11 cellular contexts compared by ENCODE assay signal in the genomic region with DNA sequence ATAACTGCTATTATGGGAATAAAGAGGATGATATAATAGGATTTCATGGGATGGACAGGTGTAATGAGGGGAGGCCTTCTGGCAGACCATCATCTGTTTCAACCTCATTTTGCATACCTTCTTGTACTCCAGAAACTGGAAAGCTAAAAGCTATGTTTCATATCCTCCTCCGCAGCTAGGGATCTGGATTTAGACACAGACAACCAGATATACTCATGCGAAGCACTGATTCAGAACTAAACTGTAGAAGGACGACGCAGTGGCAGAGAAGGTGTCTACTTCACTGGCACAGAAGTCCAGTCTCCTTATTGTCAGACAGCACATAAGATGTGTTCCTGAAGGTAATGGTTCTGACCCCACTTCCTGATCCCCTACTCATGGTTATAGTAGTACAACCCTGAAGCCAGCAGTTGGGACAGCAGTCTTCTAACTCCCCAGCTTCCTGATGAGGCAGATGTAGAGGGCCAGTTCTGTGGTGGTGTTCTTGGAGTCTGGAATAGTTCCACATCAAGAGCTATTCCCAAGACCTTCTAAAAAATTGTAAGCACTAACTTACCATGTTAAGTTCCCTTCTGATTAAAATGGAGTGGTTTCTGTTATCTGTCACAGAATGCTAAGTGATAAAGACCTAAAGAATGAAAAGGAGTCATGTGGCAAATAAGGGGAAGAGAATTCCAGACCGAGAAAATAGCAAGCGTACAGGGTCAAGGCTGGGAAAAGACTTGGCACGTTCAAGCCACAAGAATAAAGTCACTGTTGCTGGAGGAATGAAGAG.
DNase-seq lines count a peak whose midpoint lies in the region; ATAC-seq and TF ChIP-seq lines count a peak whose summit lies in the region.
"Had no signal": no experiment of that assay in that cellular context is flagged by ENCODE, and none has a peak within 500 bp of the region (broad histone marks: within the 10 kb centered on the region; RNA-seq: fewer than 3 reads in every experiment).

No MANE protein-coding gene starts in this region.

- no peak overlapping the region for H3K9ac ChIP-seq in Loucy (ENCODE audit: low read depth, low read length, poor library complexity, severe bottlenecking)

- H3K9me3 ChIP-seq in Loucy (ENCODE audit: insufficient read depth, low read depth, low read length), result no peaks in the 10 kb centered on the region
- no peaks in the 10 kb centered on the region for H3K9me3 ChIP-seq in CD8-positive, alpha-beta T cell (ENCODE audit: low read length)

- H3K27ac ChIP-seq in CD8-positive, alpha-beta T cell (ENCODE audit: low read depth, low read length), result no peak overlapping the region

- no peaks in the 10 kb centered on the region for H3K36me3 ChIP-seq in Loucy (ENCODE audit: insufficient read depth, low read length)
- H3K36me3 ChIP-seq in CD8-positive, alpha-beta T cell (ENCODE audit: insufficient read depth, low read length), result no peaks in the 10 kb centered on the region

- ATAC-seq in GM18868 (IDR thresholded peaks at IDR 0.05; ENCODE audit: unreplicated experiment), result peak; percentile 57
- peak; percentile 64 for ATAC-seq in HG02610 (IDR thresholded peaks at IDR 0.05; ENCODE audit: unreplicated experiment)
- no peak for ATAC-seq in CD8-positive, alpha-beta T cell
- ATAC-seq: stimulated activated naive B cell treated with anti-CD40 and anti-IgM and Interleukin-4, amounts not matched to agents 10 μg/mL and 1 μg/mL and 100 μg/mL, for 72 hours had no signal

- no peaks in the 10 kb centered on the region for H3K36me3 Mint-ChIP-seq in CD8-positive, alpha-beta T cell
- H3K36me3 Mint-ChIP-seq: stimulated activated naive B cell treated with anti-CD40 and anti-IgM and Interleukin-4, amounts not matched to agents 10 μg/mL and 1 μg/mL and 100 μg/mL, for 72 hours had no signal

- H3F3A ChIP-seq in Loucy (ENCODE audit: low read depth), result no peaks in the 10 kb centered on the region

- no peak overlapping the region for H3K4me2 ChIP-seq in Loucy (ENCODE audit: low read depth, low read length, poor library complexity, severe bottlenecking)

- H3K4me1 Mint-ChIP-seq in CD8-positive, alpha-beta T cell (ENCODE audit: low read depth), result no peaks in the 10 kb centered on the region
- H3K4me1 Mint-ChIP-seq: stimulated activated naive B cell treated with anti-CD40 and anti-IgM and Interleukin-4, amounts not matched to agents 10 μg/mL and 1 μg/mL and 100 μg/mL, for 72 hours had no signal

- H3K27me3 ChIP-seq in Loucy (ENCODE audit: insufficient read depth, low read length, poor library complexity, severe bottlenecking), result no peaks in the 10 kb centered on the region
- H3K27me3 ChIP-seq in CD8-positive, alpha-beta T cell (ENCODE audit: insufficient read depth, low read length), result no peaks in the 10 kb centered on the region

- peaks cover 5% of the 10 kb centered on the region for H3K9me3 Mint-ChIP-seq in CD8-positive, alpha-beta T cell

- DNase-seq in kidney tubule cell (ENCODE audit: low spot score) (peak; percentile 19), DMS 273 treated with DMSO at 0.1 percent for 48 hours (lab: John Stamatoyannopoulos, UW) (no peak), iPS-NIHi7 (ENCODE audit: extremely low spot score) (no peak), GM03348 (ENCODE audit: low spot score) (no peak)
- DNase-seq in CD8-positive, alpha-beta T cell, result no peak
- DNase-seq: activated CD8-positive, alpha-beta memory T cell treated with anti-CD3 and anti-CD28 coated beads, Interleukin-2, amount 50 U/mL, for 48 hours; NCI-H510A; stimulated activated naive B cell treated with anti-CD40 and anti-IgM and Interleukin-4, amounts not matched to agents 10 μg/mL and 1 μg/mL and 100 μg/mL, for 72 hours had no signal

- intact Hi-C loops in CD8-positive, alpha-beta T cell (cut with DNase I, micrococcal nuclease), result no loop called here

- H3K27ac Mint-ChIP-seq in CD8-positive, alpha-beta T cell, result no peak overlapping the region
- H3K27ac Mint-ChIP-seq: stimulated activated naive B cell treated with anti-CD40 and anti-IgM and Interleukin-4, amounts not matched to agents 10 μg/mL and 1 μg/mL and 100 μg/mL, for 72 hours had no signal

- no peak overlapping the region for H3K4me3 ChIP-seq in Loucy (ENCODE audit: low read length, poor library complexity, severe bottlenecking)
- no peak overlapping the region for H3K4me3 ChIP-seq in CD8-positive, alpha-beta T cell (ENCODE audit: low read depth, low read length)

- TF ChIP-seq CTCF in Loucy (conservative IDR thresholded peaks at IDR 0.05; ENCODE audit: low read length), result no peak
- TF ChIP-seq CTCF in CD8-positive, alpha-beta T cell (IDR thresholded peaks at IDR 0.05), result no peak

- H2AFZ ChIP-seq in Loucy (ENCODE audit: low read length), result 0 out of 2 replicates have a peak overlapping the region, but pooled peaks have one; percentile 37

- CTCF ChIA-PET in CD8-positive, alpha-beta T cell (lab: Charles Lee), result no interaction called here

- POLR2A ChIA-PET in CD8-positive, alpha-beta T cell (lab: Charles Lee), result no interaction called here

- H3K27me3 Mint-ChIP-seq in CD8-positive, alpha-beta T cell (ENCODE audit: low read depth), result no peaks in the 10 kb centered on the region
- H3K27me3 Mint-ChIP-seq: stimulated activated naive B cell treated with anti-CD40 and anti-IgM and Interleukin-4, amounts not matched to agents 10 μg/mL and 1 μg/mL and 100 μg/mL, for 72 hours had no signal

- no peaks in the 10 kb centered on the region for H4K20me1 ChIP-seq in Loucy (ENCODE audit: insufficient read depth, low read length, poor library complexity, severe bottlenecking)

- H3K4me1 ChIP-seq in Loucy (ENCODE audit: insufficient read depth, low read length, poor library complexity, severe bottlenecking), result peaks cover 32% of the 10 kb centered on the region
- H3K4me1 ChIP-seq in CD8-positive, alpha-beta T cell (ENCODE audit: insufficient read depth, low read length), result no peaks in the 10 kb centered on the region

- H3K79me2 ChIP-seq in Loucy (ENCODE audit: insufficient read depth, low read length), result no peaks in the 10 kb centered on the region

- H3K9me2 ChIP-seq in Loucy (replicated peaks; ENCODE audit: low read depth, low read length), result no peaks in the 10 kb centered on the region

- no peak overlapping the region for H3K4me3 Mint-ChIP-seq in CD8-positive, alpha-beta T cell
- H3K4me3 Mint-ChIP-seq: stimulated activated naive B cell treated with anti-CD40 and anti-IgM and Interleukin-4, amounts not matched to agents 10 μg/mL and 1 μg/mL and 100 μg/mL, for 72 hours had no signal
